ENCODE assay signal across 10 cellular contexts in genomic region chr3:112643621-112644236, GRCh38. TPM values are rescaled to one million over a fixed set of nuclear protein-coding genes. Genes with fewer than 3 reads are reported as not detected.
DNase-seq lines count a peak whose midpoint lies in the region; ATAC-seq and TF ChIP-seq lines count a peak whose summit lies in the region.
"Had no signal": no experiment of that assay in that cellular context is flagged by ENCODE, and none has a peak within 500 bp of the region (broad histone marks: within the 10 kb centered on the region; RNA-seq: fewer than 3 reads in every experiment).

No MANE protein-coding gene starts in this region.

- CTCF ChIA-PET in activated CD8-positive, alpha-beta memory T cell treated with anti-CD3 and anti-CD28 coated beads, Interleukin-2, amount 10 ng/mL, durations not matched to agents 7 days and 5 days (lab: Charles Lee), result interaction anchor here (0.7 to 7.6 kb wide), 43 partner anchors 9 to 645 kb away, joined by 3 to 131 read pairs (median 7); partner anchors contain the start of genes CD200R1, CD200R1L and GTPBP8
- CTCF ChIA-PET in activated CD4-positive, alpha-beta memory T cell treated with anti-CD3 and anti-CD28 coated beads, Interleukin-2, amount 10 ng/mL, durations not matched to agents 7 days and 5 days (lab: Charles Lee), result interaction anchor here (0.6 to 6.2 kb wide), 30 partner anchors 7 to 391 kb away, joined by 3 to 71 read pairs (median 8); partner anchors contain the start of genes CD200R1, GTPBP8 and SLC9C1

- H3K4me3 ChIP-seq in hepatocyte (no peak overlapping the region), subcutaneous abdominal adipose tissue (ENCODE audit: low read depth in 1 of 5, low read length in 5 of 5) (peak overlapping the region in 1 of 5 donors; percentile 50)
- H3K4me3 ChIP-seq: tibial artery had no signal

- peak overlapping the region; percentile 88 for H3K27ac Mint-ChIP-seq in activated CD8-positive, alpha-beta memory T cell treated with anti-CD3 and anti-CD28 coated beads, Interleukin-2, amount 10 ng/mL, durations not matched to agents 7 days and 5 days
- H3K27ac Mint-ChIP-seq in activated CD4-positive, alpha-beta memory T cell treated with anti-CD3 and anti-CD28 coated beads, Interleukin-2, amount 10 ng/mL, durations not matched to agents 7 days and 5 days, result peak overlapping the region; percentile 62

- H3K9ac ChIP-seq in subcutaneous abdominal adipose tissue (ENCODE audit: low read length in 5 of 5), result peak overlapping the region in 1 of 5 donors; percentile 1

- H4K20me1 ChIP-seq in hepatocyte (ENCODE audit: insufficient read depth, poor library complexity, severe bottlenecking), result no peaks in the 10 kb centered on the region

- H3K9me3 ChIP-seq in hepatocyte (ENCODE audit: low read depth), result no peaks in the 10 kb centered on the region
- no peaks in the 10 kb centered on the region for H3K9me3 ChIP-seq in subcutaneous abdominal adipose tissue (ENCODE audit: control insufficient read depth in 5 of 5, low read length in 5 of 5)
- H3K9me3 ChIP-seq: tibial artery had no signal

- no peaks in the 10 kb centered on the region for H3K79me2 ChIP-seq in hepatocyte

- TF ChIP-seq CTCF in hepatocyte (IDR thresholded peaks at IDR 0.05; ENCODE audit: poor library complexity), result no peak

- H3K4me2 ChIP-seq in hepatocyte, result peak overlapping the region; percentile 67

- no peak overlapping the region for H2AFZ ChIP-seq in hepatocyte

- H3K36me3 ChIP-seq in hepatocyte (replicated peaks; ENCODE audit: insufficient read depth, low read depth) (no peaks in the 10 kb centered on the region), subcutaneous abdominal adipose tissue (ENCODE audit: control insufficient read depth in 5 of 5, insufficient read depth in 5 of 5, low read length in 5 of 5) (peaks cover 0 to 3% (median 0%) of the 10 kb centered on the region in 5 donors)
- H3K36me3 ChIP-seq: tibial artery had no signal

- peak; percentile 41 for ATAC-seq in activated CD8-positive, alpha-beta memory T cell treated with anti-CD3 and anti-CD28 coated beads, Interleukin-2, amount 10 ng/mL, durations not matched to agents 7 days and 5 days

- 78% methylated on average over 3 of the region's 3 CpGs for WGBS in hepatocyte (ENCODE audit: low lambda C conversion rate, missing lambda C conversion rate)

- H3K4me1 Mint-ChIP-seq in activated CD8-positive, alpha-beta memory T cell treated with anti-CD3 and anti-CD28 coated beads, Interleukin-2, amount 10 ng/mL, durations not matched to agents 7 days and 5 days, result peaks cover 43% of the 10 kb centered on the region
- H3K4me1 Mint-ChIP-seq in activated CD4-positive, alpha-beta memory T cell treated with anti-CD3 and anti-CD28 coated beads, Interleukin-2, amount 10 ng/mL, durations not matched to agents 7 days and 5 days, result peaks cover 34% of the 10 kb centered on the region

- H3K4me1 ChIP-seq in hepatocyte (ENCODE audit: insufficient read depth) (peaks cover 38% of the 10 kb centered on the region), subcutaneous abdominal adipose tissue (ENCODE audit: control insufficient read depth in 5 of 5, insufficient read depth in 5 of 5, low read length in 5 of 5) (peaks cover 15 to 77% (median 58%) of the 10 kb centered on the region in 5 donors)

- no peak overlapping the region for H3K27ac ChIP-seq in hepatocyte
- peak overlapping the region; percentile 19 for H3K27ac ChIP-seq in subcutaneous abdominal adipose tissue (ENCODE audit: low read depth, low read length)
- H3K27ac ChIP-seq: tibial artery had no signal

- no peak for DNase-seq in activated CD8-positive, alpha-beta memory T cell treated with anti-CD3 and anti-CD28 coated beads, Interleukin-2, amount 10 ng/mL, durations not matched to agents 7 days and 5 days
- DNase-seq in activated CD8-positive, alpha-beta memory T cell treated with anti-CD3 and anti-CD28 coated beads for 24 hours, result no peak
- DNase-seq in activated CD4-positive, alpha-beta memory T cell treated with anti-CD3 and anti-CD28 coated beads, Interleukin-2, amount 10 ng/mL, durations not matched to agents 7 days and 5 days, result no peak
- DNase-seq in hepatocyte (ENCODE audit: low spot score) (no peak), GOT3 (lab: John Stamatoyannopoulos, UW) (no peak), pons (ENCODE audit: low spot score) (no peak), NCI-H1092 treated with DMSO at 0.1 percent for 48 hours (lab: John Stamatoyannopoulos, UW) (no peak)

- H3K27me3 Mint-ChIP-seq in activated CD8-positive, alpha-beta memory T cell treated with anti-CD3 and anti-CD28 coated beads, Interleukin-2, amount 10 ng/mL, durations not matched to agents 7 days and 5 days, result no peaks in the 10 kb centered on the region
- H3K27me3 Mint-ChIP-seq in activated CD4-positive, alpha-beta memory T cell treated with anti-CD3 and anti-CD28 coated beads, Interleukin-2, amount 10 ng/mL, durations not matched to agents 7 days and 5 days, result peaks cover 5% of the 10 kb centered on the region

- POLR2A ChIA-PET in activated CD4-positive, alpha-beta memory T cell treated with anti-CD3 and anti-CD28 coated beads, Interleukin-2, amount 10 ng/mL, durations not matched to agents 7 days and 5 days (lab: Charles Lee), result interaction anchor here (0.7 to 2.3 kb wide), 5 partner anchors 11 to 347 kb away, joined by 5 to 10 read pairs (median 7); partner anchors contain the start of genes CD200R1 and GTPBP8

- H3K36me3 Mint-ChIP-seq in activated CD8-positive, alpha-beta memory T cell treated with anti-CD3 and anti-CD28 coated beads, Interleukin-2, amount 10 ng/mL, durations not matched to agents 7 days and 5 days, result peaks cover 1% of the 10 kb centered on the region
- H3K36me3 Mint-ChIP-seq in activated CD4-positive, alpha-beta memory T cell treated with anti-CD3 and anti-CD28 coated beads, Interleukin-2, amount 10 ng/mL, durations not matched to agents 7 days and 5 days (ENCODE audit: low read depth), result no peaks in the 10 kb centered on the region

- H3K9me3 Mint-ChIP-seq in activated CD8-positive, alpha-beta memory T cell treated with anti-CD3 and anti-CD28 coated beads, Interleukin-2, amount 10 ng/mL, durations not matched to agents 7 days and 5 days (ENCODE audit: low read depth), result no peaks in the 10 kb centered on the region
- no peaks in the 10 kb centered on the region for H3K9me3 Mint-ChIP-seq in activated CD4-positive, alpha-beta memory T cell treated with anti-CD3 and anti-CD28 coated beads, Interleukin-2, amount 10 ng/mL, durations not matched to agents 7 days and 5 days

- peak overlapping the region; percentile 42 for H3K4me3 Mint-ChIP-seq in activated CD8-positive, alpha-beta memory T cell treated with anti-CD3 and anti-CD28 coated beads, Interleukin-2, amount 10 ng/mL, durations not matched to agents 7 days and 5 days
- peak overlapping the region; percentile 3 for H3K4me3 Mint-ChIP-seq in activated CD4-positive, alpha-beta memory T cell treated with anti-CD3 and anti-CD28 coated beads, Interleukin-2, amount 10 ng/mL, durations not matched to agents 7 days and 5 days

- H3K27me3 ChIP-seq in hepatocyte (no peaks in the 10 kb centered on the region), subcutaneous abdominal adipose tissue (ENCODE audit: control insufficient read depth in 5 of 5, insufficient read depth in 4 of 5, low read length in 5 of 5) (no peaks in the 10 kb centered on the region)
- H3K27me3 ChIP-seq: tibial artery had no signal

- H3K9me2 ChIP-seq in hepatocyte (replicated peaks; ENCODE audit: insufficient read depth), result no peaks in the 10 kb centered on the region

RNA-seq across cellular contexts. Expression of gene CCDC80, which starts 2.8 kb away (rescaled TPM):
- total RNA-seq in activated CD8-positive, alpha-beta memory T cell treated with anti-CD3 and anti-CD28 coated beads, Interleukin-2, amount 10 ng/mL, durations not matched to agents 7 days and 5 days, result 1 to 10 TPM in 1 of 2 experiments, under 1 TPM in 1; 0.35 to 1.5 TPM
- under 1 TPM; 0.25 to 0.40 TPM for total RNA-seq in activated CD4-positive, alpha-beta memory T cell treated with anti-CD3 and anti-CD28 coated beads, Interleukin-2, amount 10 ng/mL, durations not matched to agents 7 days and 5 days
- 26.6 and 27.1 TPM in 2 replicates for total RNA-seq in hepatocyte
- 83.5 and 95.4 TPM in 2 replicates for polyA plus RNA-seq in hepatocyte
- total RNA-seq: activated CD4-positive, alpha-beta T cell treated with anti-CD3 and anti-CD28 coated beads for 36 hours had no signal

Comparison
In these comparisons a context has a peak if more than half of its experiments do, and no peak if none do; other contexts are left out.
1. RNA of gene CCDC80, which starts 2.8 kb away (total RNA-seq): 26.6 to 27.1 TPM in hepatocyte; 0.35 to 1.5 TPM in activated CD8-positive, alpha-beta memory T cell treated with anti-CD3 and anti-CD28 coated beads, Interleukin-2, amount 10 ng/mL, durations not matched to agents 7 days and 5 days and 0.25 to 0.40 TPM in activated CD4-positive, alpha-beta memory T cell treated with anti-CD3 and anti-CD28 coated beads, Interleukin-2, amount 10 ng/mL, durations not matched to agents 7 days and 5 days; every median in the first group is over 10 times any median in the second.